20 cellular contexts compared by ENCODE assay signal in genomic region chr14:36449903-36450302, GRCh38.
DNase-seq lines count a peak whose midpoint lies in the region; ATAC-seq and TF ChIP-seq lines count a peak whose summit lies in the region.
"Had no signal": no experiment of that assay in that cellular context is flagged by ENCODE, and none has a peak within 500 bp of the region (broad histone marks: within the 10 kb centered on the region; RNA-seq: fewer than 3 reads in every experiment).

No MANE protein-coding gene starts in this region.

- H3K27ac ChIP-seq in VCaP (no peak overlapping the region), upper lobe of left lung (peak overlapping the region in 3 of 4 donors; percentile 77 to 86 (median 78))
- H3K27ac ChIP-seq: C4-2B, KMS-11 had no signal

- TF ChIP-seq CTCF in LNCaP clone FGC (IDR thresholded peaks at IDR 0.05; ENCODE audit: control insufficient read depth, extremely low read depth, insufficient read depth) (peak; percentile 16; the same call in 1 of the 2 replicates), VCaP (conservative IDR thresholded peaks at IDR 0.05) (peak; percentile 12; the same call in 1 of the 2 replicates), upper lobe of left lung (IDR thresholded peaks at IDR 0.05) (no peak)

- H3K36me3 ChIP-seq in upper lobe of left lung = no peaks in the 10 kb centered on the region

- no peaks in the 10 kb centered on the region for H3K27me3 ChIP-seq in upper lobe of left lung

- WGBS in upper lobe of left lung, 2 donors = 74 to 84% methylated on average over 4 of the region's 4 CpGs

- H3K9me3 ChIP-seq in upper lobe of left lung = no peaks in the 10 kb centered on the region

- ATAC-seq in upper lobe of left lung (ENCODE audit: low FRiP score in 2 of 2) = no peak
- no peak for ATAC-seq in SK-N-SH treated with all-trans-retinoic acid at 6 μM for 48 hours
- ATAC-seq: CD8-positive, alpha-beta T cell had no signal

- DNase-seq in Caki2 (ENCODE audit: low read depth) (peak; percentile 14), LNCaP clone FGC (ENCODE audit: low read depth) (no peak), upper lobe of left lung (no peak), NCI-H1105 treated with DMSO at 0.1 percent for 48 hours (lab: John Stamatoyannopoulos, UW) (no peak), NOMO-1 treated with dmso at 0.1 percent for 144 hours (lab: John Stamatoyannopoulos, UW; ENCODE audit: unreplicated experiment) (no peak)
- DNase-seq: Calu3; CD8-positive, alpha-beta T cell; DMS79 treated with DMSO at 0.1 percent for 48 hours; GF-D8; NCI-H1092 treated with DMSO at 0.1 percent for 48 hours; NCI-H1436 treated with DMSO at 0.1 percent for 48 hours; NCI-H187 treated with DMSO at 0.1 percent for 48 hours; NCI-H2107; NCI-H774; OCI-M1; T-helper 1 cell had no signal

- in situ Hi-C loops in Caki2 (cut with HindIII; ENCODE audit: low pct_unique_long_range_greater_than_20kb, low sequenced_read_pairs) = no loop called here

- peaks cover 0 to 23% (median 0%) of the 10 kb centered on the region in 4 donors for H3K4me1 ChIP-seq in upper lobe of left lung

- H3K4me3 ChIP-seq in LNCaP clone FGC (ENCODE audit: low read depth, low read length) (no peak overlapping the region), upper lobe of left lung (no peak overlapping the region)

- no peak for TF ChIP-seq POLR2A in upper lobe of left lung (IDR thresholded peaks at IDR 0.05)

- no peak for TF ChIP-seq EP300 in upper lobe of left lung (IDR thresholded peaks at IDR 0.05)

TF ChIP-seq in SK-N-SH treated with all-trans-retinoic acid at 6 μM for 48 hours, 23 proteins besides CTCF, POLR2A, EP300 and RAD21:
- TF ChIP-seq TOX (CRISPR knock-in tag; IDR thresholded peaks at IDR 0.05; ENCODE audit: borderline replicate concordance) (no peak), ZNF8 (CRISPR knock-in tag; IDR thresholded peaks at IDR 0.05) (no peak), SNAI2 (CRISPR knock-in tag; IDR thresholded peaks at IDR 0.05) (no peak), CSRNP3 (CRISPR knock-in tag; IDR thresholded peaks at IDR 0.05) (no peak), ZNF70 (CRISPR knock-in tag; IDR thresholded peaks at IDR 0.05) (no peak), ZFP30 (CRISPR knock-in tag; IDR thresholded peaks at IDR 0.05) (no peak), OSR1 (CRISPR knock-in tag; IDR thresholded peaks at IDR 0.05) (no peak), ZC3H10 (CRISPR knock-in tag; IDR thresholded peaks at IDR 0.05) (no peak), POU6F1 (CRISPR knock-in tag; IDR thresholded peaks at IDR 0.05; ENCODE audit: borderline replicate concordance, low read depth) (no peak), CSDC2 (CRISPR knock-in tag; IDR thresholded peaks at IDR 0.05) (no peak), RARB (CRISPR knock-in tag; IDR thresholded peaks at IDR 0.05) (no peak), ESRRG (CRISPR knock-in tag; IDR thresholded peaks at IDR 0.05) (no peak), ISL1 (CRISPR knock-in tag; IDR thresholded peaks at IDR 0.05) (no peak), GLIS3 (CRISPR knock-in tag; IDR thresholded peaks at IDR 0.05) (no peak), CREB5 (CRISPR knock-in tag; IDR thresholded peaks at IDR 0.05; ENCODE audit: low read depth) (no peak), ZFP3 (CRISPR knock-in tag; IDR thresholded peaks at IDR 0.05) (no peak), BACH2 (CRISPR knock-in tag; IDR thresholded peaks at IDR 0.05; ENCODE audit: borderline replicate concordance) (no peak), ZNF565 (CRISPR knock-in tag; conservative IDR thresholded peaks at IDR 0.05; ENCODE audit: low read depth) (no peak)
TF ChIP-seq in SK-N-SH treated with all-trans-retinoic acid at 6 μM for 48 hours: peak in this region for 0.

Comparison
In these comparisons a context has a peak if more than half of its experiments do, and no peak if none do; other contexts are left out.
1. CTCF ChIP-seq: peak in LNCaP clone FGC (single experiment) and VCaP (single experiment); none in upper lobe of left lung (0 of 6).